1 cellular context compared by ENCODE assay signal in genomic region chr5:157142317-157143126, GRCh38.
TF ChIP-seq lines count a peak whose summit lies in the region.

Gene MED7 (minus strand): TSS chr5:157142865. CDS start chr5:157139431, 3,434 bp downstream.

TF ChIP-seq in HepG2, 621 proteins besides CTCF, POLR2A, EP300 and RAD21 (continued from another document and continues in another):
- TF ChIP-seq AHDC1 (CRISPR knock-in tag; IDR thresholded peaks at IDR 0.05; ENCODE audit: borderline replicate concordance) = no peak
- peak in 1 of 2 experiments; percentile 39; a peak in 1 of 4 replicates for TF ChIP-seq REST (IDR thresholded peaks at IDR 0.05; ENCODE audit: borderline replicate concordance in 1 of 2, low read depth in 1 of 2, low read length in 2 of 2)
- TF ChIP-seq ZBTB25 (CRISPR knock-in tag; IDR thresholded peaks at IDR 0.05) = no peak
- peak; percentile 13; the same call in 1 of the 2 replicates for TF ChIP-seq ARID5B (CRISPR knock-in tag; IDR thresholded peaks at IDR 0.05)
- peak; percentile 73; the same call in 1 of the 2 replicates for TF ChIP-seq ZNF607 (CRISPR knock-in tag; IDR thresholded peaks at IDR 0.05; ENCODE audit: borderline replicate concordance)
- TF ChIP-seq GZF1 (CRISPR knock-in tag; IDR thresholded peaks at IDR 0.05) = 0 out of 2 replicates have a peak, but pooled peaks have one; percentile 34
- no peak for TF ChIP-seq RERE (CRISPR knock-in tag; IDR thresholded peaks at IDR 0.05; ENCODE audit: low read depth)
- peak; percentile 21; the same call in 1 of the 2 replicates for TF ChIP-seq MYPOP (CRISPR knock-in tag; IDR thresholded peaks at IDR 0.05)
- TF ChIP-seq ZNF691 (CRISPR knock-in tag; IDR thresholded peaks at IDR 0.05; ENCODE audit: borderline replicate concordance, low read depth) = 0 out of 2 replicates have a peak, but pooled peaks have one; percentile 65
- peak; percentile 78; the same call in 1 of the 2 replicates for TF ChIP-seq KDM5B (CRISPR knock-in tag; IDR thresholded peaks at IDR 0.05; ENCODE audit: borderline replicate concordance)
- TF ChIP-seq PAXIP1 (CRISPR knock-in tag; conservative IDR thresholded peaks at IDR 0.05) = no peak
- no peak for TF ChIP-seq ZFP36L1 (CRISPR knock-in tag; IDR thresholded peaks at IDR 0.05)
- TF ChIP-seq ZSCAN9 (CRISPR knock-in tag; IDR thresholded peaks at IDR 0.05; ENCODE audit: borderline replicate concordance) = 0 out of 2 replicates have a peak, but pooled peaks have one; percentile 28
- peak; percentile 81; the same call in 1 of the 2 replicates for TF ChIP-seq ZNF784 (CRISPR knock-in tag; IDR thresholded peaks at IDR 0.05; ENCODE audit: borderline replicate concordance)
- TF ChIP-seq RCOR2 (CRISPR knock-in tag; IDR thresholded peaks at IDR 0.05) = peak; percentile 43; the same call in 1 of the 2 replicates
- no peak for TF ChIP-seq ATF4 (CRISPR knock-in tag; IDR thresholded peaks at IDR 0.05)
